ENCODE assay signal across 1 cellular context in the genomic region with DNA sequence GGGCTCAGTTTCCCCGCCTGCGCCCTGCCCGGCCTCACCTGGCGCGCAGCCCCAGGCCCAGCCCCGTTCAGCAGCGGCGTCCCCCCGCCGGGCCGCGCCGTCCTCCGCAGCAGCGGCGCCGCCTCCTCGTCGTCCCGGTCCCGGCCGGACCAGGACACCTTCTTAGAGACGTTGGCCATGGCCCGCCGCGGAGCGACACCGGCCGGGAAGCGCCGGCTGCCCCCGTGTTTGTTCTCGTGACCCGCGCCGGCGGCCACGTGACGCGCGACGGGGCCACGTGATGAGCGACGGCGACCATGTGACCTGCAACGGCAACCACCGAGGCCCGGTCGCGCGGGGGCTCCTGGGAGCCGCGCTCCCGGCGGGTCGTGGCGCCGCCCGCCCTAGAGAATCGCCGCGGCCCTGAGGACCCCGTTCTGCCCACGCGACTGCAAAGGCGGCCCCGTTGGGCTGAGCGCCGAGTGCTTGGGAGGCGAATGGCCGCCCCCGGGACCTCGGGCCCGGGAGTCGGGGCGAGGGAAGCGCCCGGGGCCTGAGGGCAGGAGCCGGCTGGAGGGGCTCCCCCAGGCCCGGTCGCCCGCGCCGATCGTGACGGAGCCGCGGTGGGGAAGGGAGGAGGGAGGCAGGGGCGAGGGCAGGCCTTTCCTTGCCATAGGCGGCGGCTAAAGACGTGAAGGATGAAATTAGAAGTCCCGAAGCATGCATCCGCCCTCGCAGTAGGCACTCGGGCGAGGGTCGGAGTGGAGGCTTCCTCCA.
TF ChIP-seq lines count a peak whose summit lies in the region.

Gene CLCN7, minus strand, starts transcription at position 233 of the 756 bp plus-strand sequence. Its CDS starts 54 bp downstream, at position 179.

TF ChIP-seq in HepG2, 621 proteins besides CTCF, POLR2A, EP300 and RAD21 (continued from another document and continues in another):
- TF ChIP-seq ERF (CRISPR knock-in tag; IDR thresholded peaks at IDR 0.05) (peak; percentile 95; the same call in 1 of the 2 replicates), ZNF329 (CRISPR knock-in tag; IDR thresholded peaks at IDR 0.05; ENCODE audit: low read depth) (peak; percentile 73), ZNF441 (CRISPR knock-in tag; IDR thresholded peaks at IDR 0.05; ENCODE audit: borderline replicate concordance) (peak; percentile 71; the same call in 1 of the 2 replicates), TEAD3 (CRISPR knock-in tag; optimal IDR thresholded peaks at IDR 0.05; ENCODE audit: borderline replicate concordance) (peak; percentile 33), MAF1 (CRISPR knock-in tag; IDR thresholded peaks at IDR 0.05; ENCODE audit: borderline replicate concordance) (no peak), ZHX2 (IDR thresholded peaks at IDR 0.05; ENCODE audit: low read depth) (no peak), ZHX2 (CRISPR knock-in tag; IDR thresholded peaks at IDR 0.05; ENCODE audit: borderline replicate concordance) (peak; percentile 91; the same call in 1 of the 2 replicates), GRHL1 (CRISPR knock-in tag; conservative IDR thresholded peaks at IDR 0.05) (no peak), CEBPG (CRISPR knock-in tag; IDR thresholded peaks at IDR 0.05) (no peak), CAMTA2 (CRISPR knock-in tag; IDR thresholded peaks at IDR 0.05; ENCODE audit: borderline replicate concordance) (no peak), RNF219 (CRISPR knock-in tag; IDR thresholded peaks at IDR 0.05) (no peak; the same call in 1 of the 2 replicates), EEA1 (CRISPR knock-in tag; IDR thresholded peaks at IDR 0.05; ENCODE audit: borderline replicate concordance) (peak; percentile 97), EZH2 (conservative IDR thresholded peaks at IDR 0.05; ENCODE audit: low read depth, low read length) (no peak), MTF1 (CRISPR knock-in tag; IDR thresholded peaks at IDR 0.05) (peak; percentile 76; the same call in 1 of the 2 replicates), ZNF605 (CRISPR knock-in tag; IDR thresholded peaks at IDR 0.05) (peak; percentile 55; the same call in 1 of the 2 replicates), ZNF451 (CRISPR knock-in tag; IDR thresholded peaks at IDR 0.05) (peak; percentile 96), DPF2 (CRISPR knock-in tag; IDR thresholded peaks at IDR 0.05; ENCODE audit: borderline replicate concordance, low read depth) (no peak), ZNF83 (CRISPR knock-in tag; IDR thresholded peaks at IDR 0.05; ENCODE audit: borderline replicate concordance) (peak; percentile 70; the same call in 1 of the 2 replicates), TCF12 (IDR thresholded peaks at IDR 0.05) (no peak), TCF12 (CRISPR knock-in tag; IDR thresholded peaks at IDR 0.05) (0 out of 2 replicates have a peak, but pooled peaks have one; percentile 32), REL (CRISPR knock-in tag; conservative IDR thresholded peaks at IDR 0.05) (peak; percentile 76; the same call in 1 of the 2 replicates), ZNF235 (CRISPR knock-in tag; IDR thresholded peaks at IDR 0.05; ENCODE audit: borderline replicate concordance) (peak; percentile 89; the same call in 1 of the 2 replicates), ZNF230 (CRISPR knock-in tag; IDR thresholded peaks at IDR 0.05) (peak; percentile 89; the same call in 1 of the 2 replicates), ZSCAN5A (CRISPR knock-in tag; IDR thresholded peaks at IDR 0.05; ENCODE audit: borderline replicate concordance) (0 out of 2 replicates have a peak, but pooled peaks have one; percentile 10), ZNF784 (CRISPR knock-in tag; IDR thresholded peaks at IDR 0.05; ENCODE audit: borderline replicate concordance) (peak; percentile 80; the same call in 1 of the 2 replicates), DNMT3B (CRISPR knock-in tag; conservative IDR thresholded peaks at IDR 0.05) (0 out of 2 replicates have a peak, but pooled peaks have one; percentile 41), ISL2 (CRISPR knock-in tag; IDR thresholded peaks at IDR 0.05) (peak; percentile 63; the same call in 1 of the 2 replicates), FIP1L1 (IDR thresholded peaks at IDR 0.05; ENCODE audit: borderline replicate concordance, insufficient read depth, low read depth, low read length) (no peak), ZNF724P (CRISPR knock-in tag; IDR thresholded peaks at IDR 0.05; ENCODE audit: borderline replicate concordance) (peak; percentile 81), ZNF652 (CRISPR knock-in tag; IDR thresholded peaks at IDR 0.05; ENCODE audit: borderline replicate concordance, low read depth) (no peak), JUND (CRISPR knock-in tag; IDR thresholded peaks at IDR 0.05) (0 out of 2 replicates have a peak, but pooled peaks have one; percentile 13), SIN3A (IDR thresholded peaks at IDR 0.05; ENCODE audit: borderline replicate concordance, low read depth, low read length) (peak; percentile 81; the same call in 1 of the 2 replicates), SNAI1 (CRISPR knock-in tag; IDR thresholded peaks at IDR 0.05; ENCODE audit: borderline replicate concordance) (no peak), ZMYM4 (CRISPR knock-in tag; IDR thresholded peaks at IDR 0.05) (peak; percentile 76), NFE2 (CRISPR knock-in tag; IDR thresholded peaks at IDR 0.05) (no peak), THYN1 (CRISPR knock-in tag; IDR thresholded peaks at IDR 0.05; ENCODE audit: borderline replicate concordance, low read depth) (no peak), RAD51 (IDR thresholded peaks at IDR 0.05; ENCODE audit: borderline replicate concordance) (peak; percentile 98), STAT6 (CRISPR knock-in tag; IDR thresholded peaks at IDR 0.05; ENCODE audit: borderline replicate concordance) (no peak; the same call in 1 of the 2 replicates)
- TF ChIP-seq, protein P1, sequence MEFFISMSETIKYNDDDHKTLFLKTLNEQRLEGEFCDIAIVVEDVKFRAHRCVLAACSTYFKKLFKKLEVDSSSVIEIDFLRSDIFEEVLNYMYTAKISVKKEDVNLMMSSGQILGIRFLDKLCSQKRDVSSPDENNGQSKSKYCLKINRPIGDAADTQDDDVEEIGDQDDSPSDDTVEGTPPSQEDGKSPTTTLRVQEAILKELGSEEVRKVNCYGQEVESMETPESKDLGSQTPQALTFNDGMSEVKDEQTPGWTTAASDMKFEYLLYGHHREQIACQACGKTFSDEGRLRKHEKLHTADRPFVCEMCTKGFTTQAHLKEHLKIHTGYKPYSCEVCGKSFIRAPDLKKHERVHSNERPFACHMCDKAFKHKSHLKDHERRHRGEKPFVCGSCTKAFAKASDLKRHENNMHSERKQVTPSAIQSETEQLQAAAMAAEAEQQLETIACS (CRISPR knock-in tag; IDR thresholded peaks at IDR 0.05), result peak; percentile 68
- TF ChIP-seq, protein P2, sequence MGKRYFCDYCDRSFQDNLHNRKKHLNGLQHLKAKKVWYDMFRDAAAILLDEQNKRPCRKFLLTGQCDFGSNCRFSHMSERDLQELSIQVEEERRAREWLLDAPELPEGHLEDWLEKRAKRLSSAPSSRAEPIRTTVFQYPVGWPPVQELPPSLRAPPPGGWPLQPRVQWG (CRISPR knock-in tag; IDR thresholded peaks at IDR 0.05; ENCODE audit: borderline replicate concordance, low read depth), result no peak
